15 cellular contexts compared by ENCODE assay signal in genomic region chr9:137030931-137031527, GRCh38. TPM values are rescaled to one million over a fixed set of nuclear protein-coding genes. Genes with fewer than 3 reads are reported as not detected.
A peak's percentile ranks its signal among the peaks of the same experiment; 100 is the strongest.
DNase-seq lines count a peak whose midpoint lies in the region; ATAC-seq and TF ChIP-seq lines count a peak whose summit lies in the region.
"Had no signal": no experiment of that assay in that cellular context is flagged by ENCODE, and none has a peak within 500 bp of the region (broad histone marks: within the 10 kb centered on the region; RNA-seq: fewer than 3 reads in every experiment).

No MANE protein-coding gene starts in this region.

- no peak for TF ChIP-seq CTCF in CD8-positive, alpha-beta T cell (IDR thresholded peaks at IDR 0.05)

- H2AK5ac ChIP-seq in mesendoderm (ENCODE audit: low read length): no peak overlapping the region

- WGBS in mesendoderm (ENCODE audit: extremely low coverage, insufficient coverage, low lambda C conversion rate): no CpG with 5 or more reads among the region's 44 CpGs

- CTCF ChIA-PET in CD8-positive, alpha-beta T cell (lab: Charles Lee): interaction anchor here (0.9 to 2.3 kb wide), 6 partner anchors 31 to 196 kb away, joined by 3 to 15 read pairs (median 5); partner anchors contain the start of genes AJM1 and RNF224

- H3K9me3 Mint-ChIP-seq in CD8-positive, alpha-beta T cell: no peaks in the 10 kb centered on the region
- no peaks in the 10 kb centered on the region for H3K9me3 Mint-ChIP-seq in activated naive CD8-positive, alpha-beta T cell treated with anti-CD3 and anti-CD28 coated beads, Interleukin-2, amount 10 ng/mL, durations not matched to agents 7 days and 5 days
- no peaks in the 10 kb centered on the region for H3K9me3 Mint-ChIP-seq in naive thymus-derived CD8-positive, alpha-beta T cell

- no peak overlapping the region for H3K18ac ChIP-seq in mesendoderm (ENCODE audit: low read length)

- H3K79me2 ChIP-seq in mesendoderm (ENCODE audit: control insufficient read depth, insufficient read depth, low read length): no peaks in the 10 kb centered on the region

- no peaks in the 10 kb centered on the region for H3K36me3 Mint-ChIP-seq in CD8-positive, alpha-beta T cell
- H3K36me3 Mint-ChIP-seq in activated naive CD8-positive, alpha-beta T cell treated with anti-CD3 and anti-CD28 coated beads, Interleukin-2, amount 10 ng/mL, durations not matched to agents 7 days and 5 days: no peaks in the 10 kb centered on the region
- no peaks in the 10 kb centered on the region for H3K36me3 Mint-ChIP-seq in naive thymus-derived CD8-positive, alpha-beta T cell

- no peak for ATAC-seq in CD8-positive, alpha-beta T cell
- ATAC-seq in activated naive CD8-positive, alpha-beta T cell treated with anti-CD3 and anti-CD28 coated beads, Interleukin-2, amount 10 ng/mL, durations not matched to agents 7 days and 5 days (ENCODE audit: low read depth): no peak
- ATAC-seq in naive thymus-derived CD8-positive, alpha-beta T cell: no peak
- ATAC-seq in GM18870 (IDR thresholded peaks at IDR 0.05; ENCODE audit: unreplicated experiment): no peak

- no peak overlapping the region for H2BK5ac ChIP-seq in mesendoderm (ENCODE audit: low read length)

- no peaks in the 10 kb centered on the region for H3K9me3 ChIP-seq in BLaER1 treated with 17β-estradiol and CSF1 and Interleukin-3, amounts not matched to agents 10 nM and 100 nM (replicated peaks in 1 of 11)
- no peaks in the 10 kb centered on the region for H3K9me3 ChIP-seq in CD8-positive, alpha-beta T cell (ENCODE audit: low read length)

- H3K4me3 ChIP-seq in BLaER1 treated with 17β-estradiol and CSF1 and Interleukin-3, amounts not matched to agents 10 nM and 100 nM: peak overlapping the region; percentile 65 to 84 (median 74); a peak in 19 of 20 replicates
- peak overlapping the region; percentile 70 for H3K4me3 ChIP-seq in CD8-positive, alpha-beta T cell (ENCODE audit: low read depth, low read length)
- no peak overlapping the region for H3K4me3 ChIP-seq in mesendoderm (ENCODE audit: low read length)
- H3K4me3 ChIP-seq: smooth muscle cell had no signal

- intact Hi-C loops in CD8-positive, alpha-beta T cell (cut with DNase I, micrococcal nuclease): no loop called here

- H3K36me3 ChIP-seq in BLaER1 treated with 17β-estradiol and CSF1 and Interleukin-3, amounts not matched to agents 10 nM and 100 nM: peaks cover 0 to 31% (median 13%) of the 10 kb centered on the region in 11 experiments; a peak in 13 of 22 replicates
- H3K36me3 ChIP-seq in CD8-positive, alpha-beta T cell (ENCODE audit: insufficient read depth, low read length): no peaks in the 10 kb centered on the region
- H3K36me3 ChIP-seq in mesendoderm (ENCODE audit: control insufficient read depth, insufficient read depth, low read length): no peaks in the 10 kb centered on the region

- H4K8ac ChIP-seq in mesendoderm (ENCODE audit: low read depth, low read length): no peak overlapping the region

- POLR2A ChIA-PET in CD8-positive, alpha-beta T cell (lab: Charles Lee): interaction anchor here (2.1 kb wide), 1 partner anchor 34 kb away, joined by 6 read pairs; the partner anchor contains the start of gene CLIC3
- POLR2A ChIA-PET in activated naive CD8-positive, alpha-beta T cell treated with anti-CD3 and anti-CD28 coated beads, Interleukin-2, amount 10 ng/mL, durations not matched to agents 7 days and 5 days (lab: Charles Lee): interaction anchor here (1.1 kb wide), 1 partner anchor 303 kb away, joined by 3 read pairs; no protein-coding TSS in a partner anchor
- POLR2A ChIA-PET in naive thymus-derived CD8-positive, alpha-beta T cell (lab: Charles Lee): interaction anchor here (0.9 to 1.9 kb wide), 5 partner anchors 35 to 243 kb away, joined by 4 to 7 read pairs (median 4); partner anchors contain the start of genes CLIC3, MAN1B1, PAXX and RABL6

- H3K79me1 ChIP-seq in mesendoderm (ENCODE audit: low read length): no peaks in the 10 kb centered on the region

- H3K27me3 Mint-ChIP-seq in CD8-positive, alpha-beta T cell (ENCODE audit: low read depth): no peaks in the 10 kb centered on the region
- peaks cover 2% of the 10 kb centered on the region for H3K27me3 Mint-ChIP-seq in activated naive CD8-positive, alpha-beta T cell treated with anti-CD3 and anti-CD28 coated beads, Interleukin-2, amount 10 ng/mL, durations not matched to agents 7 days and 5 days
- H3K27me3 Mint-ChIP-seq in naive thymus-derived CD8-positive, alpha-beta T cell: no peaks in the 10 kb centered on the region

- peak overlapping the region; percentile 76 to 92 (median 88) for H3K9ac ChIP-seq in BLaER1 treated with 17β-estradiol and CSF1 and Interleukin-3, amounts not matched to agents 10 nM and 100 nM
- H3K9ac ChIP-seq in mesendoderm (ENCODE audit: low read length): no peak overlapping the region
- H3K9ac ChIP-seq: parathyroid adenoma had no signal

- DNase-seq in CD8-positive, alpha-beta T cell: no peak
- no peak for DNase-seq in activated naive CD8-positive, alpha-beta T cell treated with anti-CD3 and anti-CD28 coated beads, Interleukin-2, amount 10 ng/mL, durations not matched to agents 7 days and 5 days
- no peak for DNase-seq in naive thymus-derived CD8-positive, alpha-beta T cell
- DNase-seq in NCI-H2171 treated with DMSO at 0.1 percent for 48 hours (lab: John Stamatoyannopoulos, UW) (no peak), epidermal melanocyte (ENCODE audit: insufficient read length, low spot score) (no peak), mesendoderm (no peak)
- DNase-seq: central memory CD4-positive, alpha-beta T cell; SHP77 treated with DMSO at 0.1 percent for 48 hours; T1000 had no signal

- H4K5ac ChIP-seq in mesendoderm (ENCODE audit: low read length): no peak overlapping the region

- no peak overlapping the region for H3K27ac Mint-ChIP-seq in CD8-positive, alpha-beta T cell
- H3K27ac Mint-ChIP-seq in activated naive CD8-positive, alpha-beta T cell treated with anti-CD3 and anti-CD28 coated beads, Interleukin-2, amount 10 ng/mL, durations not matched to agents 7 days and 5 days: peak overlapping the region; percentile 65
- peak overlapping the region in 7 of 10 donors; percentile 57 to 89 (median 79) for H3K27ac Mint-ChIP-seq in naive thymus-derived CD8-positive, alpha-beta T cell

- H3K4me1 Mint-ChIP-seq in CD8-positive, alpha-beta T cell (ENCODE audit: low read depth): peaks cover 51% of the 10 kb centered on the region
- peaks cover 33% of the 10 kb centered on the region for H3K4me1 Mint-ChIP-seq in activated naive CD8-positive, alpha-beta T cell treated with anti-CD3 and anti-CD28 coated beads, Interleukin-2, amount 10 ng/mL, durations not matched to agents 7 days and 5 days
- H3K4me1 Mint-ChIP-seq in naive thymus-derived CD8-positive, alpha-beta T cell: peaks cover 26 to 73% (median 69%) of the 10 kb centered on the region in 4 donors

- no peak overlapping the region for H3K56ac ChIP-seq in mesendoderm (ENCODE audit: low read length)

- H2BK120ac ChIP-seq in mesendoderm (ENCODE audit: low read depth, low read length): no peak overlapping the region

- H4K20me1 ChIP-seq in BLaER1 treated with 17β-estradiol and CSF1 and Interleukin-3, amounts not matched to agents 10 nM and 100 nM: peaks cover 11 to 44% (median 31%) of the 10 kb centered on the region in 11 experiments; a peak in 19 of 22 replicates

- H3K4me1 ChIP-seq in BLaER1 treated with 17β-estradiol and CSF1 and Interleukin-3, amounts not matched to agents 10 nM and 100 nM: peaks cover 51 to 96% (median 85%) of the 10 kb centered on the region in 10 experiments
- H3K4me1 ChIP-seq in CD8-positive, alpha-beta T cell (ENCODE audit: insufficient read depth, low read length): peaks cover 78% of the 10 kb centered on the region
- H3K4me1 ChIP-seq in mesendoderm (ENCODE audit: control insufficient read depth, low read depth, low read length): no peaks in the 10 kb centered on the region

- no peak overlapping the region for H3K4ac ChIP-seq in mesendoderm (ENCODE audit: low read depth, low read length)

- H3K27ac ChIP-seq in BLaER1 treated with 17β-estradiol and CSF1 and Interleukin-3, amounts not matched to agents 10 nM and 100 nM: peak overlapping the region; percentile 64 to 98 (median 93)
- no peak overlapping the region for H3K27ac ChIP-seq in CD8-positive, alpha-beta T cell (ENCODE audit: low read depth, low read length)
- H3K27ac ChIP-seq in mesendoderm (ENCODE audit: low read depth, low read length): no peak overlapping the region
- H3K27ac ChIP-seq: parathyroid adenoma had no signal

- no peak overlapping the region for H3K23ac ChIP-seq in mesendoderm (ENCODE audit: low read length)

- H3K27me3 ChIP-seq in BLaER1 treated with 17β-estradiol and CSF1 and Interleukin-3, amounts not matched to agents 10 nM and 100 nM: no peaks in the 10 kb centered on the region
- no peaks in the 10 kb centered on the region for H3K27me3 ChIP-seq in CD8-positive, alpha-beta T cell (ENCODE audit: insufficient read depth, low read length)
- no peaks in the 10 kb centered on the region for H3K27me3 ChIP-seq in mesendoderm (ENCODE audit: insufficient read depth, low read length, poor library complexity)

- peak overlapping the region; percentile 74 for H3K4me3 Mint-ChIP-seq in CD8-positive, alpha-beta T cell
- H3K4me3 Mint-ChIP-seq in activated naive CD8-positive, alpha-beta T cell treated with anti-CD3 and anti-CD28 coated beads, Interleukin-2, amount 10 ng/mL, durations not matched to agents 7 days and 5 days: peak overlapping the region; percentile 48
- H3K4me3 Mint-ChIP-seq in naive thymus-derived CD8-positive, alpha-beta T cell: peak overlapping the region; percentile 66 to 88 (median 80)

- H2BK15ac ChIP-seq in mesendoderm (replicated peaks; ENCODE audit: low read depth): no peak overlapping the region

- peak overlapping the region; percentile 91 to 100 (median 98) for H3K4me2 ChIP-seq in BLaER1 treated with 17β-estradiol and CSF1 and Interleukin-3, amounts not matched to agents 10 nM and 100 nM
- no peak overlapping the region for H3K4me2 ChIP-seq in mesendoderm (ENCODE audit: low read length)
- H3K4me2 ChIP-seq: smooth muscle cell had no signal

RNA-seq across cellular contexts. Expression of gene FUT7, which starts 0.9 kb away (rescaled TPM):
- under 1 TPM; 0.42 to 0.65 TPM for total RNA-seq in CD8-positive, alpha-beta T cell
- under 1 TPM; 0.39 to 0.62 TPM for total RNA-seq in activated naive CD8-positive, alpha-beta T cell treated with anti-CD3 and anti-CD28 coated beads, Interleukin-2, amount 10 ng/mL, durations not matched to agents 7 days and 5 days
- under 1 TPM in 1 of 2 experiments, not detected in 1; 0.13 TPM for total RNA-seq in naive thymus-derived CD8-positive, alpha-beta T cell
- 1 to 10 TPM; 1.2 to 1.6 (median 1.6) TPM for polyA plus RNA-seq in naive thymus-derived CD8-positive, alpha-beta T cell
- not detected for polyA plus RNA-seq in mesendoderm (2013, experiment 1 of 2)
- polyA plus RNA-seq in mesendoderm (2013, experiment 2 of 2): not detected
- total RNA-seq: Daoy, smooth muscle cell had no signal
- polyA plus RNA-seq: BJ, smooth muscle cell had no signal

RNA-seq across cellular contexts. Expression of gene ABCA2, which starts 3.0 kb away (rescaled TPM):
- 10 to 100 TPM; 87.5 to 93.0 TPM for total RNA-seq in CD8-positive, alpha-beta T cell
- total RNA-seq in activated naive CD8-positive, alpha-beta T cell treated with anti-CD3 and anti-CD28 coated beads, Interleukin-2, amount 10 ng/mL, durations not matched to agents 7 days and 5 days: 10 to 100 TPM; 67.1 to 74.5 TPM
- 10 to 100 TPM; 37.0 to 41.5 TPM for total RNA-seq in naive thymus-derived CD8-positive, alpha-beta T cell
- polyA plus RNA-seq in naive thymus-derived CD8-positive, alpha-beta T cell: 1 to 10 TPM; 3.9 to 9.4 (median 4.7) TPM
- 1.8 TPM for polyA plus RNA-seq in mesendoderm (2013, experiment 1 of 2)
- polyA plus RNA-seq in mesendoderm (2013, experiment 2 of 2): 2.0 TPM

RNA-seq across cellular contexts. Expression of gene NPDC1, which starts 14.9 kb away (rescaled TPM):
- 10 to 100 TPM; 29.7 to 29.8 TPM for total RNA-seq in CD8-positive, alpha-beta T cell
- total RNA-seq in activated naive CD8-positive, alpha-beta T cell treated with anti-CD3 and anti-CD28 coated beads, Interleukin-2, amount 10 ng/mL, durations not matched to agents 7 days and 5 days: 10 to 100 TPM; 22.4 to 27.0 TPM
- 1 to 10 TPM; 2.8 to 4.3 TPM for total RNA-seq in naive thymus-derived CD8-positive, alpha-beta T cell
- polyA plus RNA-seq in naive thymus-derived CD8-positive, alpha-beta T cell: 1 to 10 TPM; 2.1 to 9.3 (median 4.2) TPM
- 9.7 TPM for polyA plus RNA-seq in mesendoderm (2013, experiment 1 of 2)
- 10.2 TPM for polyA plus RNA-seq in mesendoderm (2013, experiment 2 of 2)

RNA-seq across cellular contexts. Expression of gene ENTPD2, which starts 22.8 kb away (rescaled TPM):
- not detected for total RNA-seq in CD8-positive, alpha-beta T cell
- not detected for total RNA-seq in activated naive CD8-positive, alpha-beta T cell treated with anti-CD3 and anti-CD28 coated beads, Interleukin-2, amount 10 ng/mL, durations not matched to agents 7 days and 5 days
- not detected for total RNA-seq in naive thymus-derived CD8-positive, alpha-beta T cell
- not detected for polyA plus RNA-seq in naive thymus-derived CD8-positive, alpha-beta T cell
- polyA plus RNA-seq in mesendoderm (2013, experiment 1 of 2): 0.58 TPM
- polyA plus RNA-seq in mesendoderm (2013, experiment 2 of 2): 0.57 TPM
- total RNA-seq: Daoy, smooth muscle cell had no signal
- polyA plus RNA-seq: BJ had no signal

RNA-seq across cellular contexts. Expression of gene CLIC3, which starts 34.7 kb away (rescaled TPM):
- 1 to 10 TPM; 7.6 to 8.8 TPM for total RNA-seq in CD8-positive, alpha-beta T cell
- 10 to 100 TPM; 13.3 to 14.7 TPM for total RNA-seq in activated naive CD8-positive, alpha-beta T cell treated with anti-CD3 and anti-CD28 coated beads, Interleukin-2, amount 10 ng/mL, durations not matched to agents 7 days and 5 days
- total RNA-seq in naive thymus-derived CD8-positive, alpha-beta T cell: 10 to 100 TPM; 11.1 to 13.5 TPM
- 10 to 100 TPM in 2 of 3 donors, 1 to 10 TPM in 1; 7.0 to 30.2 (median 16.9) TPM for polyA plus RNA-seq in naive thymus-derived CD8-positive, alpha-beta T cell
- polyA plus RNA-seq in mesendoderm (2013, experiment 1 of 2): 0.15 TPM
- polyA plus RNA-seq in mesendoderm (2013, experiment 2 of 2): 0.17 TPM

Comparison
In these comparisons a context has a peak if more than half of its experiments do, and no peak if none do; other contexts are left out.
1. H3K27ac ChIP-seq: peak in BLaER1 treated with 17β-estradiol and CSF1 and Interleukin-3, amounts not matched to agents 10 nM and 100 nM (11 of 11); none in CD8-positive, alpha-beta T cell (single experiment) and mesendoderm (single experiment).
2. RNA of gene NPDC1, which starts 14.9 kb away (total RNA-seq): 29.7 to 29.8 TPM in CD8-positive, alpha-beta T cell and 22.4 to 27.0 TPM in activated naive CD8-positive, alpha-beta T cell treated with anti-CD3 and anti-CD28 coated beads, Interleukin-2, amount 10 ng/mL, durations not matched to agents 7 days and 5 days; 2.8 to 4.3 TPM in naive thymus-derived CD8-positive, alpha-beta T cell; every median in the first group is over 4 times any median in the second.
3. Peak in every context shown above with its lines, with median percentiles within 50 percentile points of each other: H3K4me3 Mint-ChIP-seq.